In the genomic region with DNA sequence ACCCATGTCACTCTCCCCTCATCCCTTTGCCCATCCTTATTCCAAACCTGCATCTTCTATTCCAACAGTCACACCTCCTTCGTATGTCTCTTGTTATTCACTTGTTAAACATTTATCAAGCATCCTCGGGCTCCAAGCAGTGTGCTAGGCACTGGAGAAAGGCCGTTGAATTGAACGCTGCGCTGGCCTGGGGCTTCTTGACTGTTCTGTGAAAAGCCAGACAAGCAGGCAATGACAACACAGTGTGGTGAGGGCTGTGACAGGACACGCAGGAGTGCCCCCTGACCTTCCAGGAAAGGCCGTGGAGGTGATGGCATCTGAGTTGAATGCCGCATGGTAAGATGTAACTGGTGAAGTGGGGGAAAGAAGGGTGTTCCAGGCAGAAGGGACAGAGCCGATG, we compare ENCODE assay signal across 2 cellular contexts.
TF ChIP-seq lines count a peak whose summit lies in the region.

No MANE protein-coding gene starts in this region.

TF ChIP-seq in SK-N-SH treated with all-trans-retinoic acid at 6 μM for 48 hours, 23 proteins besides CTCF, POLR2A, EP300 and RAD21 (continued from another document):
- TF ChIP-seq, protein P1, sequence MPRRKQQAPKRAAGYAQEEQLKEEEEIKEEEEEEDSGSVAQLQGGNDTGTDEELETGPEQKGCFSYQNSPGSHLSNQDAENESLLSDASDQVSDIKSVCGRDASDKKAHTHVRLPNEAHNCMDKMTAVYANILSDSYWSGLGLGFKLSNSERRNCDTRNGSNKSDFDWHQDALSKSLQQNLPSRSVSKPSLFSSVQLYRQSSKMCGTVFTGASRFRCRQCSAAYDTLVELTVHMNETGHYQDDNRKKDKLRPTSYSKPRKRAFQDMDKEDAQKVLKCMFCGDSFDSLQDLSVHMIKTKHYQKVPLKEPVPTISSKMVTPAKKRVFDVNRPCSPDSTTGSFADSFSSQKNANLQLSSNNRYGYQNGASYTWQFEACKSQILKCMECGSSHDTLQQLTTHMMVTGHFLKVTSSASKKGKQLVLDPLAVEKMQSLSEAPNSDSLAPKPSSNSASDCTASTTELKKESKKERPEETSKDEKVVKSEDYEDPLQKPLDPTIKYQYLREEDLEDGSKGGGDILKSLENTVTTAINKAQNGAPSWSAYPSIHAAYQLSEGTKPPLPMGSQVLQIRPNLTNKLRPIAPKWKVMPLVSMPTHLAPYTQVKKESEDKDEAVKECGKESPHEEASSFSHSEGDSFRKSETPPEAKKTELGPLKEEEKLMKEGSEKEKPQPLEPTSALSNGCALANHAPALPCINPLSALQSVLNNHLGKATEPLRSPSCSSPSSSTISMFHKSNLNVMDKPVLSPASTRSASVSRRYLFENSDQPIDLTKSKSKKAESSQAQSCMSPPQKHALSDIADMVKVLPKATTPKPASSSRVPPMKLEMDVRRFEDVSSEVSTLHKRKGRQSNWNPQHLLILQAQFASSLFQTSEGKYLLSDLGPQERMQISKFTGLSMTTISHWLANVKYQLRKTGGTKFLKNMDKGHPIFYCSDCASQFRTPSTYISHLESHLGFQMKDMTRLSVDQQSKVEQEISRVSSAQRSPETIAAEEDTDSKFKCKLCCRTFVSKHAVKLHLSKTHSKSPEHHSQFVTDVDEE (CRISPR knock-in tag; IDR thresholded peaks at IDR 0.05) = no peak
- TF ChIP-seq ESRRG (CRISPR knock-in tag; IDR thresholded peaks at IDR 0.05) (no peak), RARB (CRISPR knock-in tag; IDR thresholded peaks at IDR 0.05) (no peak), PPARA (CRISPR knock-in tag; IDR thresholded peaks at IDR 0.05; ENCODE audit: borderline replicate concordance) (no peak), ZNF565 (CRISPR knock-in tag; conservative IDR thresholded peaks at IDR 0.05; ENCODE audit: low read depth) (no peak), ZNF70 (CRISPR knock-in tag; IDR thresholded peaks at IDR 0.05) (no peak), ZNF8 (CRISPR knock-in tag; IDR thresholded peaks at IDR 0.05) (no peak), ZC3H10 (CRISPR knock-in tag; IDR thresholded peaks at IDR 0.05) (no peak), ZFP3 (CRISPR knock-in tag; IDR thresholded peaks at IDR 0.05) (no peak), CSDC2 (CRISPR knock-in tag; IDR thresholded peaks at IDR 0.05) (no peak), ARNTL (CRISPR knock-in tag; IDR thresholded peaks at IDR 0.05; ENCODE audit: borderline replicate concordance, low read depth) (no peak)

TF ChIP-seq in SK-N-SH, 30 proteins besides CTCF, POLR2A, EP300 and RAD21 (continued from another document):
- TF ChIP-seq, protein P2, sequence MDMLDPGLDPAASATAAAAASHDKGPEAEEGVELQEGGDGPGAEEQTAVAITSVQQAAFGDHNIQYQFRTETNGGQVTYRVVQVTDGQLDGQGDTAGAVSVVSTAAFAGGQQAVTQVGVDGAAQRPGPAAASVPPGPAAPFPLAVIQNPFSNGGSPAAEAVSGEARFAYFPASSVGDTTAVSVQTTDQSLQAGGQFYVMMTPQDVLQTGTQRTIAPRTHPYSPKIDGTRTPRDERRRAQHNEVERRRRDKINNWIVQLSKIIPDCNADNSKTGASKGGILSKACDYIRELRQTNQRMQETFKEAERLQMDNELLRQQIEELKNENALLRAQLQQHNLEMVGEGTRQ (IDR thresholded peaks at IDR 0.05; ENCODE audit: borderline replicate concordance, low read depth, low read length) = no peak
- TF ChIP-seq YY1 (IDR thresholded peaks at IDR 0.05; ENCODE audit: low read depth) (no peak), POLR2AphosphoS5 (IDR thresholded peaks at IDR 0.05; ENCODE audit: low read depth, low read length) (no peak)
- TF ChIP-seq, protein P3, sequence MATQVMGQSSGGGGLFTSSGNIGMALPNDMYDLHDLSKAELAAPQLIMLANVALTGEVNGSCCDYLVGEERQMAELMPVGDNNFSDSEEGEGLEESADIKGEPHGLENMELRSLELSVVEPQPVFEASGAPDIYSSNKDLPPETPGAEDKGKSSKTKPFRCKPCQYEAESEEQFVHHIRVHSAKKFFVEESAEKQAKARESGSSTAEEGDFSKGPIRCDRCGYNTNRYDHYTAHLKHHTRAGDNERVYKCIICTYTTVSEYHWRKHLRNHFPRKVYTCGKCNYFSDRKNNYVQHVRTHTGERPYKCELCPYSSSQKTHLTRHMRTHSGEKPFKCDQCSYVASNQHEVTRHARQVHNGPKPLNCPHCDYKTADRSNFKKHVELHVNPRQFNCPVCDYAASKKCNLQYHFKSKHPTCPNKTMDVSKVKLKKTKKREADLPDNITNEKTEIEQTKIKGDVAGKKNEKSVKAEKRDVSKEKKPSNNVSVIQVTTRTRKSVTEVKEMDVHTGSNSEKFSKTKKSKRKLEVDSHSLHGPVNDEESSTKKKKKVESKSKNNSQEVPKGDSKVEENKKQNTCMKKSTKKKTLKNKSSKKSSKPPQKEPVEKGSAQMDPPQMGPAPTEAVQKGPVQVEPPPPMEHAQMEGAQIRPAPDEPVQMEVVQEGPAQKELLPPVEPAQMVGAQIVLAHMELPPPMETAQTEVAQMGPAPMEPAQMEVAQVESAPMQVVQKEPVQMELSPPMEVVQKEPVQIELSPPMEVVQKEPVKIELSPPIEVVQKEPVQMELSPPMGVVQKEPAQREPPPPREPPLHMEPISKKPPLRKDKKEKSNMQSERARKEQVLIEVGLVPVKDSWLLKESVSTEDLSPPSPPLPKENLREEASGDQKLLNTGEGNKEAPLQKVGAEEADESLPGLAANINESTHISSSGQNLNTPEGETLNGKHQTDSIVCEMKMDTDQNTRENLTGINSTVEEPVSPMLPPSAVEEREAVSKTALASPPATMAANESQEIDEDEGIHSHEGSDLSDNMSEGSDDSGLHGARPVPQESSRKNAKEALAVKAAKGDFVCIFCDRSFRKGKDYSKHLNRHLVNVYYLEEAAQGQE (IDR thresholded peaks at IDR 0.05; ENCODE audit: low read depth, low read length) = no peak
